ENCODE assay signal across 20 cellular contexts in the genomic region with DNA sequence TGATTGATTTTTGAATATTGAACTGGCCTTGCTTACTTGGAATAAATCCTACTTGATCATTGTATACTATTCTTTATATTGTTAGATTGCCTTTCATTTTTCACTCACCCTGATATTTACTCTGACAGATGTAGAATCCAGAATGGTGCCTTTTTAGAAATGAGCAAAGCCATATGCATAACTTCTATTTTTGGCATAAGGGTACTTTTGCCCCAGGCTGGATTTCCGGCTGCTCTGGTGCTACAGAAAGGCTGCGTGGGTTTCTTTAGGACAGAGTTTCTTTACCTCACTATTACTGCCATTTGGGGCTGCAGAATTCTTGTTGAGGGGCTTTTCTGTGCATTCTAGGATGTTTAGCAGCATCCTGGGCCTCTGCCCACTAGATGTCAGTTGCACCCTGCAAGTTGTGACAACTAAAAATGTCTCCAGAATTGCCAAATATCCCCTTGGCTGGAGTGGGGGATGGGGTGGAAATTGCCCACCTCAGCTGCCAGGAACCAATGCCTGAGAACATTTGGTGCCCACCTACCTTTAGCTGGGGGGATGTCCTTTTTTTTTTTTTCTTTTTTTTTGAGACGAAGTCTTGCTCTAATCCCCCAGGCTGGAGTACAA.
"Had no signal": no experiment of that assay in that cellular context is flagged by ENCODE, and none has a peak within 500 bp of the region (broad histone marks: within the 10 kb centered on the region; RNA-seq: fewer than 3 reads in every experiment).

No MANE protein-coding gene starts in this region.

- H3K9me3 ChIP-seq: ascending aorta, right atrium auricular region, tibial nerve had no signal

- H3K4me1 ChIP-seq: ascending aorta, right atrium auricular region had no signal

- H3K79me2 ChIP-seq: hepatocyte had no signal

- H3K4me3 Mint-ChIP-seq: activated CD4-positive, alpha-beta memory T cell treated with anti-CD3 and anti-CD28 coated beads for 36 hours; activated CD4-positive, alpha-beta T cell treated with anti-CD3 and anti-CD28 coated beads for 36 hours; activated CD8-positive, alpha-beta memory T cell treated with anti-CD3 and anti-CD28 coated beads, Interleukin-2, amount 10 ng/mL, durations not matched to agents 7 days and 5 days; activated naive CD4-positive, alpha-beta T cell treated with anti-CD3 and anti-CD28 coated beads for 36 hours; activated naive CD8-positive, alpha-beta T cell treated with anti-CD3 and anti-CD28 coated beads, Interleukin-2, amount 50 U/mL, for 24 hours; memory B cell; natural killer cell; T-helper 17 cell had no signal

- H3K9me3 Mint-ChIP-seq: activated CD4-positive, alpha-beta memory T cell treated with anti-CD3 and anti-CD28 coated beads for 36 hours; activated naive CD4-positive, alpha-beta T cell treated with anti-CD3 and anti-CD28 coated beads for 36 hours; activated naive CD8-positive, alpha-beta T cell treated with anti-CD3 and anti-CD28 coated beads, Interleukin-2, amount 50 U/mL, for 24 hours; activated T-helper 2 cell treated with anti-CD3 and anti-CD28 coated beads, Interferon-gamma antibody, Interleukin-2, Interleukin-4, amounts not matched to agents 10 μg/mL and 5 μg/mL and 100 μg/mL, durations not matched to agents 14 hours and 24 hours and 36 hours; memory B cell; natural killer cell had no signal

- H3K27me3 ChIP-seq: ascending aorta, hepatocyte, right atrium auricular region, tibial nerve had no signal

- H3K36me3 Mint-ChIP-seq: activated CD4-positive, alpha-beta memory T cell treated with anti-CD3 and anti-CD28 coated beads for 36 hours; activated CD8-positive, alpha-beta memory T cell treated with anti-CD3 and anti-CD28 coated beads, Interleukin-2, amount 10 ng/mL, durations not matched to agents 7 days and 5 days; natural killer cell had no signal

- H3K27ac Mint-ChIP-seq: activated CD4-positive, alpha-beta memory T cell treated with anti-CD3 and anti-CD28 coated beads for 36 hours; activated CD4-positive, alpha-beta T cell treated with anti-CD3 and anti-CD28 coated beads for 36 hours; activated CD8-positive, alpha-beta memory T cell treated with anti-CD3 and anti-CD28 coated beads, Interleukin-2, amount 10 ng/mL, durations not matched to agents 7 days and 5 days; activated naive CD4-positive, alpha-beta T cell treated with anti-CD3 and anti-CD28 coated beads for 36 hours; activated naive CD8-positive, alpha-beta T cell treated with anti-CD3 and anti-CD28 coated beads, Interleukin-2, amount 50 U/mL, for 24 hours; activated T-helper 2 cell treated with anti-CD3 and anti-CD28 coated beads, Interferon-gamma antibody, Interleukin-2, Interleukin-4, amounts not matched to agents 10 μg/mL and 5 μg/mL and 100 μg/mL, durations not matched to agents 14 hours and 24 hours and 36 hours; memory B cell; natural killer cell; T-helper 17 cell had no signal

- H3K27me3 Mint-ChIP-seq: activated CD4-positive, alpha-beta memory T cell treated with anti-CD3 and anti-CD28 coated beads for 36 hours; activated CD4-positive, alpha-beta T cell treated with anti-CD3 and anti-CD28 coated beads for 36 hours; activated CD8-positive, alpha-beta memory T cell treated with anti-CD3 and anti-CD28 coated beads, Interleukin-2, amount 10 ng/mL, durations not matched to agents 7 days and 5 days; activated naive CD8-positive, alpha-beta T cell treated with anti-CD3 and anti-CD28 coated beads, Interleukin-2, amount 50 U/mL, for 24 hours; memory B cell; T-helper 17 cell had no signal

- DNase-seq: activated CD4-positive, alpha-beta memory T cell treated with anti-CD3 and anti-CD28 coated beads for 36 hours; activated CD4-positive, alpha-beta T cell treated with anti-CD3 and anti-CD28 coated beads for 36 hours; activated CD8-positive, alpha-beta memory T cell treated with anti-CD3 and anti-CD28 coated beads, Interleukin-2, amount 10 ng/mL, durations not matched to agents 7 days and 5 days; activated naive CD4-positive, alpha-beta T cell treated with anti-CD3 and anti-CD28 coated beads for 36 hours; activated naive CD8-positive, alpha-beta T cell treated with anti-CD3 and anti-CD28 coated beads, Interleukin-2, amount 50 U/mL, for 24 hours; activated T-cell treated with anti-CD3 and anti-CD28 coated beads, Interleukin-2, amount 50 U/mL, for 1 hour; left ventricle myocardium superior; natural killer cell; stimulated activated CD4-positive, alpha-beta T cell treated with anti-CD3 and anti-CD28 coated beads, Interleukin-4, amount 100 ng/mL, for 24 hours; stimulated activated naive CD4-positive, alpha-beta T cell treated with Interleukin-2 at 50 U/mL for 16 hours; substantia nigra; T-helper 17 cell; WERI-Rb-1 had no signal

- H3K27ac ChIP-seq: ascending aorta, hepatocyte, right atrium auricular region, skin epidermis, tibial nerve, WERI-Rb-1 had no signal

- H2AFZ ChIP-seq: hepatocyte had no signal

- H3K4me3 ChIP-seq: ascending aorta, hepatocyte, right atrium auricular region, skin epidermis, tibial nerve had no signal

- H3K36me3 ChIP-seq: ascending aorta, right atrium auricular region, WERI-Rb-1 had no signal

- ATAC-seq: activated CD4-positive, alpha-beta T cell treated with anti-CD3 and anti-CD28 coated beads for 36 hours; activated CD8-positive, alpha-beta memory T cell treated with anti-CD3 and anti-CD28 coated beads, Interleukin-2, amount 10 ng/mL, durations not matched to agents 7 days and 5 days; activated naive CD8-positive, alpha-beta T cell treated with anti-CD3 and anti-CD28 coated beads, Interleukin-2, amount 50 U/mL, for 24 hours; left ventricle myocardium superior; natural killer cell; T-helper 17 cell had no signal

- H3K4me2 ChIP-seq: hepatocyte had no signal
